ENCODE assay signal across 19 cellular contexts in the genomic region with DNA sequence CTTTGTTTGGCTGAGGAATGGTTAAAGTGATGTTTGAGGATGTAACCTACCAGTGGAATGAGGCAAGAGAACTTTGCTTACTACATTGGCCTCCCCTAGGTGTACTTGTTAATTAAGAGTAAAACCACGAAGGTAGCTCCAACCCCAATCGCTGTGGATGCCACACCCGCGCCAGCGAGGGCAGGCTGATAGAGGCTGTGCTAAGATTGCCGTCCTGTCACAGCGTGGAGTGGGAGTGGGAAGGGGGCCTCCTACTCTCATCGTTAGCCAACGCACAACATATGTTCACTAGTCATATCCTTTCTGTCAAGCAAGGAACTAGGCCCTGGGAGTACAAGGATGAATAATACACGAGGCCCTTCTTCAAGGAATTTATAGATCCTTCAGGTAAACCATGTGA.
DNase-seq lines count a peak whose midpoint lies in the region; ATAC-seq and TF ChIP-seq lines count a peak whose summit lies in the region.
"Had no signal": no experiment of that assay in that cellular context is flagged by ENCODE, and none has a peak within 500 bp of the region (broad histone marks: within the 10 kb centered on the region; RNA-seq: fewer than 3 reads in every experiment).

No MANE protein-coding gene starts in this region.

- H3K36me3 Mint-ChIP-seq in activated naive CD4-positive, alpha-beta T cell treated with anti-CD3 and anti-CD28 coated beads, Interleukin-2, amount 50 U/mL, for 72 hours = peaks cover 8 to 20% of the 10 kb centered on the region in 2 donors
- peaks cover 15% of the 10 kb centered on the region for H3K36me3 Mint-ChIP-seq in CD8-positive, alpha-beta T cell
- H3K36me3 Mint-ChIP-seq in T-cell = peaks cover 27% of the 10 kb centered on the region

- no peak overlapping the region for H3K27ac ChIP-seq in CD8-positive, alpha-beta T cell (ENCODE audit: low read depth, low read length)
- peak overlapping the region; percentile 1 for H3K27ac ChIP-seq in neutrophil
- H3K27ac ChIP-seq: KMS-11, RWPE1 had no signal

- POLR2A ChIA-PET in CD8-positive, alpha-beta T cell (lab: Charles Lee) = interaction anchor here (1.0 kb wide), 1 partner anchor 15 kb away, joined by 3 read pairs; no protein-coding TSS in a partner anchor
- POLR2A ChIA-PET in T-cell (lab: Charles Lee) = no interaction called here

- H3K9me3 Mint-ChIP-seq in activated naive CD4-positive, alpha-beta T cell treated with anti-CD3 and anti-CD28 coated beads, Interleukin-2, amount 50 U/mL, for 72 hours = peaks cover 5 to 9% of the 10 kb centered on the region in 2 donors
- no peaks in the 10 kb centered on the region for H3K9me3 Mint-ChIP-seq in CD8-positive, alpha-beta T cell
- H3K9me3 Mint-ChIP-seq in T-cell = no peaks in the 10 kb centered on the region
- H3K9me3 Mint-ChIP-seq: HFFc6 had no signal

- no peaks in the 10 kb centered on the region for H3K9me3 ChIP-seq in CD8-positive, alpha-beta T cell (ENCODE audit: low read length)
- no peaks in the 10 kb centered on the region for H3K9me3 ChIP-seq in neutrophil
- H3K9me3 ChIP-seq: BE2C, MG63 had no signal

- H3K4me3 Mint-ChIP-seq in CD8-positive, alpha-beta T cell = no peak overlapping the region
- peak overlapping the region in 1 of 3 donors; percentile 0 for H3K4me3 Mint-ChIP-seq in T-cell
- H3K4me3 Mint-ChIP-seq: HFFc6 had no signal

- H3K36me3 ChIP-seq in CD8-positive, alpha-beta T cell (ENCODE audit: insufficient read depth, low read length) = no peaks in the 10 kb centered on the region
- H3K36me3 ChIP-seq in neutrophil = no peaks in the 10 kb centered on the region
- H3K36me3 ChIP-seq: BE2C, MG63 had no signal

- DNase-seq in activated naive CD4-positive, alpha-beta T cell treated with Interleukin-2 at 50 U/mL for 16 hours = peak; percentile 33
- no peak for DNase-seq in activated naive CD4-positive, alpha-beta T cell treated with anti-CD3 and anti-CD28 coated beads, Interleukin-2, amount 50 U/mL, for 72 hours (ENCODE audit: low spot score in 2 of 2)
- no peak for DNase-seq in CD8-positive, alpha-beta T cell
- DNase-seq in T-cell (no peak), hypothalamus (lab: John Stamatoyannopoulos, UW) (no peak), inferior parietal cortex (ENCODE audit: extremely low spot score) (no peak)
- DNase-seq: ACHN, BE2C, EL, GOT3, HFFc6, MG63, NCI-H1092 treated with DMSO at 0.1 percent for 48 hours, NCI-H1694, NCI-H2107, NCI-H69 had no signal

- no peaks in the 10 kb centered on the region for H3K27me3 ChIP-seq in CD8-positive, alpha-beta T cell (ENCODE audit: insufficient read depth, low read length)
- H3K27me3 ChIP-seq in neutrophil = no peaks in the 10 kb centered on the region
- H3K27me3 ChIP-seq: BE2C, MG63 had no signal

- intact Hi-C loops in CD8-positive, alpha-beta T cell (cut with DNase I, micrococcal nuclease) = no loop called here

- peak overlapping the region in 1 of 2 donors; percentile 98 for H3K27ac Mint-ChIP-seq in activated naive CD4-positive, alpha-beta T cell treated with anti-CD3 and anti-CD28 coated beads, Interleukin-2, amount 50 U/mL, for 72 hours
- peak overlapping the region; percentile 69 for H3K27ac Mint-ChIP-seq in CD8-positive, alpha-beta T cell
- H3K27ac Mint-ChIP-seq in T-cell = peak overlapping the region; percentile 9 to 32
- H3K27ac Mint-ChIP-seq: HFFc6 had no signal

- CTCF ChIA-PET in CD8-positive, alpha-beta T cell (lab: Charles Lee) = interaction anchor here (0.8 to 1.6 kb wide), 3 partner anchors 11 to 29 kb away, joined by 3 to 4 read pairs (median 4); no protein-coding TSS in a partner anchor
- CTCF ChIA-PET in T-cell (lab: Charles Lee) = interaction anchor here in 1 of 2 donors (1.5 kb wide), 1 partner anchor 25 kb away, joined by 4 read pairs; no protein-coding TSS in a partner anchor

- H3K27me3 Mint-ChIP-seq in CD8-positive, alpha-beta T cell (ENCODE audit: low read depth) = no peaks in the 10 kb centered on the region
- H3K27me3 Mint-ChIP-seq in T-cell = no peaks in the 10 kb centered on the region

- H3K4me3 ChIP-seq in CD8-positive, alpha-beta T cell (ENCODE audit: low read depth, low read length) = no peak overlapping the region
- H3K4me3 ChIP-seq in neutrophil (ENCODE audit: low read depth in 1 of 2, low read length in 1 of 2) = no peak overlapping the region
- H3K4me3 ChIP-seq: MG63 had no signal

- peaks cover 38% of the 10 kb centered on the region for H3K4me1 ChIP-seq in CD8-positive, alpha-beta T cell (ENCODE audit: insufficient read depth, low read length)
- H3K4me1 ChIP-seq in neutrophil (ENCODE audit: control insufficient read depth in 1 of 2, insufficient read depth in 1 of 2, low read depth in 1 of 2, low read length in 1 of 2) = peaks cover 33 to 59% of the 10 kb centered on the region in 2 experiments
- H3K4me1 ChIP-seq: BE2C had no signal

- ATAC-seq in activated naive CD4-positive, alpha-beta T cell treated with anti-CD3 and anti-CD28 coated beads, Interleukin-2, amount 50 U/mL, for 72 hours = no peak
- ATAC-seq in CD8-positive, alpha-beta T cell = peak; percentile 34
- no peak for ATAC-seq in T-cell (replicated peaks in 1 of 4)

- no peak for TF ChIP-seq CTCF in CD8-positive, alpha-beta T cell (IDR thresholded peaks at IDR 0.05)
- TF ChIP-seq CTCF in neutrophil (IDR thresholded peaks at IDR 0.05) = no peak

- peaks cover 84% of the 10 kb centered on the region for H3K4me1 Mint-ChIP-seq in CD8-positive, alpha-beta T cell (ENCODE audit: low read depth)
- peaks cover 83 to 90% (median 84%) of the 10 kb centered on the region in 3 donors for H3K4me1 Mint-ChIP-seq in T-cell
